Comparison of ENCODE assay signal across 19 cellular contexts in the genomic region with DNA sequence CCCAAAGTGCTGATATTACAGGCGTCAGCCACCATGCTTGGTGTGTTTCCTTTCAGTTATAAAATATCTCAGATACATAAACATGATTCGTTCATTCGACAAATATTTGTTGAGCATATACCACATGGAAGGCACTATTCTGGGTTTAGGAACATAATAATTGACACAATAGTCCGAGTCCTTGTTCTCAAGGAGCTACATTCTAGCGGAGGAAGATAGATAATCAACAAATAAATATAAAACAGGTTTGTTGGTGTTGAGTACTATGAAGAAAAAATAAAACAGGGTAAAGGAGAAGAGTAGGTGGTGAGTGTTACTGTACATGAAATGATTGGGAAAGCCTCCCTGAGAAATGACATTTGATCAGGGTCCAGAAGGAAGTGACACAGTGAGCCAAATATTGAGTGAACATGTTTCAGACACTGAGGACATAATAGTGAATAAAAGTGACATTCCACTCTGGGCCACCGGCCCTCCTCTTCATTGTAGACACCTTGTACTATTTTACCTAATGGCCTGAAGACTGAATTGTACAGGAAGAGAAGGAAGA.
"Had no signal": no experiment of that assay in that cellular context is flagged by ENCODE, and none has a peak within 500 bp of the region (broad histone marks: within the 10 kb centered on the region; RNA-seq: fewer than 3 reads in every experiment).

No MANE protein-coding gene starts in this region.

- H3K9me3 ChIP-seq: lower lobe of right lung, ovary, psoas muscle, stomach, thoracic aorta, upper lobe of left lung had no signal

- H3K27me3 Mint-ChIP-seq: activated B cell treated with CpG ODN at 0.5 μM for 24 hours had no signal

- H3K27ac Mint-ChIP-seq: activated B cell treated with CpG ODN at 0.5 μM for 24 hours; activated naive CD8-positive, alpha-beta T cell treated with anti-CD3 and anti-CD28 coated beads for 36 hours; activated T-helper 1 cell treated with anti-CD3 and anti-CD28 coated beads, Interleukin-12 subunit alpha, Interleukin-12 subunit beta, Interleukin-2, Interleukin-4 antibody, amounts not matched to agents 30 ng/mL and 10 ng/mL and 1 ng/mL, durations not matched to agents 14 hours and 24 hours and 36 hours; naive thymus-derived CD8-positive, alpha-beta T cell had no signal

- H3K4me3 Mint-ChIP-seq: activated B cell treated with CpG ODN at 0.5 μM for 24 hours; activated naive CD8-positive, alpha-beta T cell treated with anti-CD3 and anti-CD28 coated beads for 36 hours; activated T-helper 1 cell treated with anti-CD3 and anti-CD28 coated beads, Interleukin-12 subunit alpha, Interleukin-12 subunit beta, Interleukin-2, Interleukin-4 antibody, amounts not matched to agents 30 ng/mL and 10 ng/mL and 1 ng/mL, durations not matched to agents 14 hours and 24 hours and 36 hours; naive thymus-derived CD8-positive, alpha-beta T cell had no signal

- H3K9me3 Mint-ChIP-seq: activated B cell treated with CpG ODN at 0.5 μM for 24 hours; activated naive CD8-positive, alpha-beta T cell treated with anti-CD3 and anti-CD28 coated beads for 36 hours; activated T-helper 1 cell treated with anti-CD3 and anti-CD28 coated beads, Interleukin-12 subunit alpha, Interleukin-12 subunit beta, Interleukin-2, Interleukin-4 antibody, amounts not matched to agents 30 ng/mL and 10 ng/mL and 1 ng/mL, durations not matched to agents 14 hours and 24 hours and 36 hours; naive thymus-derived CD8-positive, alpha-beta T cell had no signal

- H3K36me3 Mint-ChIP-seq: naive thymus-derived CD8-positive, alpha-beta T cell had no signal

- DNase-seq: activated B cell treated with CpG ODN at 0.5 μM for 24 hours; activated CD4-positive, alpha-beta T cell treated with anti-CD3 and anti-CD28 coated beads for 48 hours; activated naive CD4-positive, alpha-beta T cell; activated naive CD8-positive, alpha-beta T cell treated with anti-CD3 and anti-CD28 coated beads for 36 hours; activated T-cell treated with anti-CD3 and anti-CD28 coated beads for 4 hours; amygdala; foreskin fibroblast; hippocampal formation; left colon; lower lobe of right lung; naive thymus-derived CD8-positive, alpha-beta T cell; ovary; psoas muscle; right cardiac atrium; stomach; T-helper 2 cell; upper lobe of left lung had no signal

- ATAC-seq: left colon; naive thymus-derived CD8-positive, alpha-beta T cell; psoas muscle; right cardiac atrium had no signal

- H3K36me3 ChIP-seq: lower lobe of right lung, ovary, stomach, thoracic aorta, upper lobe of left lung had no signal

- H3K27ac ChIP-seq: lower lobe of right lung, ovary, psoas muscle, stomach, thoracic aorta, upper lobe of left lung had no signal

- H3K4me3 ChIP-seq: lower lobe of right lung, ovary, psoas muscle, stomach, thoracic aorta, upper lobe of left lung had no signal

- H3K4me1 Mint-ChIP-seq: naive thymus-derived CD8-positive, alpha-beta T cell had no signal

- H3K27me3 ChIP-seq: ovary, stomach, upper lobe of left lung had no signal
